In genomic region chr13:101306773-101307172, GRCh38 we compare ENCODE assay signal across 19 cellular contexts.
"Had no signal": no experiment of that assay in that cellular context is flagged by ENCODE, and none has a peak within 500 bp of the region (broad histone marks: within the 10 kb centered on the region; RNA-seq: fewer than 3 reads in every experiment).

No MANE protein-coding gene starts in this region.

- H3K4me1 ChIP-seq: sigmoid colon, transverse colon had no signal

- H3K9me3 Mint-ChIP-seq: activated CD4-positive, alpha-beta memory T cell treated with anti-CD3 and anti-CD28 coated beads, Interleukin-2, amount 10 ng/mL, durations not matched to agents 7 days and 5 days; activated naive CD4-positive, alpha-beta T cell treated with anti-CD3 and anti-CD28 coated beads for 36 hours; activated T-helper 2 cell treated with anti-CD3 and anti-CD28 coated beads, Interferon-gamma antibody, Interleukin-2, Interleukin-4, amounts not matched to agents 10 μg/mL and 5 μg/mL and 100 μg/mL, durations not matched to agents 14 hours and 24 hours and 36 hours; memory B cell had no signal

- H3K36me3 Mint-ChIP-seq: activated CD8-positive, alpha-beta memory T cell treated with anti-CD3 and anti-CD28 coated beads, Interleukin-2, amount 10 ng/mL, durations not matched to agents 7 days and 5 days; memory B cell; natural killer cell treated with Interleukin-12 subunit alpha and Interleukin-12 subunit beta and Interleukin-15 and Interleukin-18, amount 100 ng/mL, for 72 hours; T-cell had no signal

- H3K9me3 ChIP-seq: neutrophil, sigmoid colon, transverse colon had no signal

- H3K4me3 ChIP-seq: cardiac muscle cell, sigmoid colon, transverse colon had no signal

- H3K27me3 ChIP-seq: cardiac muscle cell, neutrophil, sigmoid colon, transverse colon had no signal

- DNase-seq: activated CD4-positive, alpha-beta memory T cell treated with anti-CD3 and anti-CD28 coated beads, Interleukin-2, amount 10 ng/mL, durations not matched to agents 7 days and 5 days; activated CD4-positive, alpha-beta T cell treated with anti-CD3 and anti-CD28 coated beads for 48 hours; activated CD4-positive, CD25-positive, alpha-beta regulatory T cell; activated CD8-positive, alpha-beta memory T cell treated with anti-CD3 and anti-CD28 coated beads, Interleukin-2, amount 10 ng/mL, durations not matched to agents 7 days and 5 days; activated naive CD4-positive, alpha-beta T cell treated with anti-CD3 and anti-CD28 coated beads for 36 hours; activated T-cell treated with anti-CD3 and anti-CD28 coated beads, Interleukin-2, amount 50 U/mL, for 1 hour; anterior cingulate cortex; left ventricle myocardium superior; sigmoid colon; stimulated activated CD4-positive, alpha-beta T cell treated with anti-CD3 and anti-CD28 coated beads, Interleukin-12 subunit alpha, Interleukin-12 subunit beta, amount 100 ng/mL, for 4 hours; stimulated activated CD4-positive, alpha-beta T cell treated with anti-CD3 and anti-CD28 coated beads, Interleukin-1b, Interleukin-23, amount 100 ng/mL, for 48 hours; stimulated activated naive CD4-positive, alpha-beta T cell treated with Interleukin-2 at 50 U/mL for 16 hours; T-cell; transverse colon had no signal

- H3K27ac Mint-ChIP-seq: activated CD4-positive, alpha-beta memory T cell treated with anti-CD3 and anti-CD28 coated beads, Interleukin-2, amount 10 ng/mL, durations not matched to agents 7 days and 5 days; activated CD8-positive, alpha-beta memory T cell treated with anti-CD3 and anti-CD28 coated beads, Interleukin-2, amount 10 ng/mL, durations not matched to agents 7 days and 5 days; activated naive CD4-positive, alpha-beta T cell treated with anti-CD3 and anti-CD28 coated beads for 36 hours; activated T-helper 2 cell treated with anti-CD3 and anti-CD28 coated beads, Interferon-gamma antibody, Interleukin-2, Interleukin-4, amounts not matched to agents 10 μg/mL and 5 μg/mL and 100 μg/mL, durations not matched to agents 14 hours and 24 hours and 36 hours; memory B cell; natural killer cell treated with Interleukin-12 subunit alpha and Interleukin-12 subunit beta and Interleukin-15 and Interleukin-18, amount 100 ng/mL, for 72 hours; T-cell had no signal

- H3K27me3 Mint-ChIP-seq: activated CD4-positive, alpha-beta memory T cell treated with anti-CD3 and anti-CD28 coated beads, Interleukin-2, amount 10 ng/mL, durations not matched to agents 7 days and 5 days; activated CD8-positive, alpha-beta memory T cell treated with anti-CD3 and anti-CD28 coated beads, Interleukin-2, amount 10 ng/mL, durations not matched to agents 7 days and 5 days; memory B cell; natural killer cell treated with Interleukin-12 subunit alpha and Interleukin-12 subunit beta and Interleukin-15 and Interleukin-18, amount 100 ng/mL, for 72 hours; T-cell had no signal

- H3K4me1 Mint-ChIP-seq: activated CD4-positive, alpha-beta memory T cell treated with anti-CD3 and anti-CD28 coated beads, Interleukin-2, amount 10 ng/mL, durations not matched to agents 7 days and 5 days; activated CD8-positive, alpha-beta memory T cell treated with anti-CD3 and anti-CD28 coated beads, Interleukin-2, amount 10 ng/mL, durations not matched to agents 7 days and 5 days; memory B cell; T-cell had no signal

- H3K4me3 Mint-ChIP-seq: activated CD4-positive, alpha-beta memory T cell treated with anti-CD3 and anti-CD28 coated beads, Interleukin-2, amount 10 ng/mL, durations not matched to agents 7 days and 5 days; activated CD8-positive, alpha-beta memory T cell treated with anti-CD3 and anti-CD28 coated beads, Interleukin-2, amount 10 ng/mL, durations not matched to agents 7 days and 5 days; activated naive CD4-positive, alpha-beta T cell treated with anti-CD3 and anti-CD28 coated beads for 36 hours; memory B cell; natural killer cell treated with Interleukin-12 subunit alpha and Interleukin-12 subunit beta and Interleukin-15 and Interleukin-18, amount 100 ng/mL, for 72 hours; T-cell had no signal

- H3K27ac ChIP-seq: cardiac muscle cell, neutrophil, sigmoid colon, transverse colon had no signal

- H3K36me3 ChIP-seq: cardiac muscle cell, neutrophil, sigmoid colon, transverse colon had no signal
